Comparison of ENCODE assay signal across 2 cellular contexts in genomic region chr19:13181747-13182388, GRCh38.
TF ChIP-seq lines count a peak whose summit lies in the region.

No MANE protein-coding gene starts in this region.

TF ChIP-seq in K562, 482 proteins besides CTCF, POLR2A, EP300 and RAD21 (continues in another document):
- TF ChIP-seq ZNF175 (CRISPR knock-in tag; IDR thresholded peaks at IDR 0.05; ENCODE audit: low read depth), result no peak
- TF ChIP-seq, protein P1, sequence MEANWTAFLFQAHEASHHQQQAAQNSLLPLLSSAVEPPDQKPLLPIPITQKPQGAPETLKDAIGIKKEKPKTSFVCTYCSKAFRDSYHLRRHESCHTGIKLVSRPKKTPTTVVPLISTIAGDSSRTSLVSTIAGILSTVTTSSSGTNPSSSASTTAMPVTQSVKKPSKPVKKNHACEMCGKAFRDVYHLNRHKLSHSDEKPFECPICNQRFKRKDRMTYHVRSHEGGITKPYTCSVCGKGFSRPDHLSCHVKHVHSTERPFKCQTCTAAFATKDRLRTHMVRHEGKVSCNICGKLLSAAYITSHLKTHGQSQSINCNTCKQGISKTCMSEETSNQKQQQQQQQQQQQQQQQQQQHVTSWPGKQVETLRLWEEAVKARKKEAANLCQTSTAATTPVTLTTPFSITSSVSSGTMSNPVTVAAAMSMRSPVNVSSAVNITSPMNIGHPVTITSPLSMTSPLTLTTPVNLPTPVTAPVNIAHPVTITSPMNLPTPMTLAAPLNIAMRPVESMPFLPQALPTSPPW (CRISPR knock-in tag; IDR thresholded peaks at IDR 0.05), result peak; percentile 69; the same call in 1 of the 2 replicates
- TF ChIP-seq ZFX (CRISPR knock-in tag; IDR thresholded peaks at IDR 0.05), result 0 out of 2 replicates have a peak, but pooled peaks have one; percentile 29
- TF ChIP-seq ZNF639 (CRISPR knock-in tag; conservative IDR thresholded peaks at IDR 0.05 in 1 of 2, IDR thresholded peaks at IDR 0.05 in 1 of 2), result no peak
- TF ChIP-seq, protein P2, sequence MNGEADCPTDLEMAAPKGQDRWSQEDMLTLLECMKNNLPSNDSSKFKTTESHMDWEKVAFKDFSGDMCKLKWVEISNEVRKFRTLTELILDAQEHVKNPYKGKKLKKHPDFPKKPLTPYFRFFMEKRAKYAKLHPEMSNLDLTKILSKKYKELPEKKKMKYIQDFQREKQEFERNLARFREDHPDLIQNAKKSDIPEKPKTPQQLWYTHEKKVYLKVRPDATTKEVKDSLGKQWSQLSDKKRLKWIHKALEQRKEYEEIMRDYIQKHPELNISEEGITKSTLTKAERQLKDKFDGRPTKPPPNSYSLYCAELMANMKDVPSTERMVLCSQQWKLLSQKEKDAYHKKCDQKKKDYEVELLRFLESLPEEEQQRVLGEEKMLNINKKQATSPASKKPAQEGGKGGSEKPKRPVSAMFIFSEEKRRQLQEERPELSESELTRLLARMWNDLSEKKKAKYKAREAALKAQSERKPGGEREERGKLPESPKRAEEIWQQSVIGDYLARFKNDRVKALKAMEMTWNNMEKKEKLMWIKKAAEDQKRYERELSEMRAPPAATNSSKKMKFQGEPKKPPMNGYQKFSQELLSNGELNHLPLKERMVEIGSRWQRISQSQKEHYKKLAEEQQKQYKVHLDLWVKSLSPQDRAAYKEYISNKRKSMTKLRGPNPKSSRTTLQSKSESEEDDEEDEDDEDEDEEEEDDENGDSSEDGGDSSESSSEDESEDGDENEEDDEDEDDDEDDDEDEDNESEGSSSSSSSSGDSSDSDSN (IDR thresholded peaks at IDR 0.05; ENCODE audit: borderline replicate concordance in 1 of 2, low read depth in 2 of 2, low read length in 2 of 2), result 0 out of 4 replicates have a peak, but pooled peaks of 1 of the 2 experiments have one; percentile 42
- TF ChIP-seq DMBX1 (CRISPR knock-in tag; IDR thresholded peaks at IDR 0.05; ENCODE audit: borderline replicate concordance), result no peak
- TF ChIP-seq NFIC (IDR thresholded peaks at IDR 0.05), result peak; percentile 47; the same call in 1 of the 2 replicates
- TF ChIP-seq RBM25 (IDR thresholded peaks at IDR 0.05; ENCODE audit: low read depth, low read length, severe bottlenecking), result no peak
- TF ChIP-seq MAFK (IDR thresholded peaks at IDR 0.05; ENCODE audit: low read length), result no peak
- no peak for TF ChIP-seq TAF9B (IDR thresholded peaks at IDR 0.05; ENCODE audit: partially characterized antibody)
- TF ChIP-seq RBFOX2 (IDR thresholded peaks at IDR 0.05; ENCODE audit: low read depth, low read length), result no peak
- peak; percentile 61 for TF ChIP-seq BHLHE40 (IDR thresholded peaks at IDR 0.05; ENCODE audit: low read length)
- TF ChIP-seq, protein P3, sequence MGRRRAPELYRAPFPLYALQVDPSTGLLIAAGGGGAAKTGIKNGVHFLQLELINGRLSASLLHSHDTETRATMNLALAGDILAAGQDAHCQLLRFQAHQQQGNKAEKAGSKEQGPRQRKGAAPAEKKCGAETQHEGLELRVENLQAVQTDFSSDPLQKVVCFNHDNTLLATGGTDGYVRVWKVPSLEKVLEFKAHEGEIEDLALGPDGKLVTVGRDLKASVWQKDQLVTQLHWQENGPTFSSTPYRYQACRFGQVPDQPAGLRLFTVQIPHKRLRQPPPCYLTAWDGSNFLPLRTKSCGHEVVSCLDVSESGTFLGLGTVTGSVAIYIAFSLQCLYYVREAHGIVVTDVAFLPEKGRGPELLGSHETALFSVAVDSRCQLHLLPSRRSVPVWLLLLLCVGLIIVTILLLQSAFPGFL (CRISPR knock-in tag; IDR thresholded peaks at IDR 0.05), result no peak
- peak; percentile 50 for TF ChIP-seq EGR1 (conservative IDR thresholded peaks at IDR 0.05)
- TF ChIP-seq SPI1 (IDR thresholded peaks at IDR 0.05; ENCODE audit: borderline replicate concordance, low read depth, low read length), result peak; percentile 5; the same call in 1 of the 2 replicates
- no peak for TF ChIP-seq CBFA2T3 (IDR thresholded peaks at IDR 0.05)
- TF ChIP-seq U2AF1 (optimal IDR thresholded peaks at IDR 0.05; ENCODE audit: low read depth, low read length), result no peak
- TF ChIP-seq ARID4B (CRISPR knock-in tag; IDR thresholded peaks at IDR 0.05), result no peak

TF ChIP-seq in HepG2, 621 proteins besides CTCF, POLR2A, EP300 and RAD21 (continues in another document):
- TF ChIP-seq ZNF260 (CRISPR knock-in tag; IDR thresholded peaks at IDR 0.05; ENCODE audit: borderline replicate concordance, low read depth), result no peak
- no peak for TF ChIP-seq HMG20B (CRISPR knock-in tag; conservative IDR thresholded peaks at IDR 0.05)
- 0 out of 2 replicates have a peak, but pooled peaks have one; percentile 30 for TF ChIP-seq KDM5B (CRISPR knock-in tag; IDR thresholded peaks at IDR 0.05; ENCODE audit: borderline replicate concordance)
- 0 out of 2 replicates have a peak, but pooled peaks have one; percentile 18 for TF ChIP-seq ZFY (CRISPR knock-in tag; IDR thresholded peaks at IDR 0.05)
- TF ChIP-seq ZNF598 (CRISPR knock-in tag; IDR thresholded peaks at IDR 0.05; ENCODE audit: borderline replicate concordance), result 0 out of 2 replicates have a peak, but pooled peaks have one; percentile 20
- TF ChIP-seq ZNF407 (CRISPR knock-in tag; IDR thresholded peaks at IDR 0.05; ENCODE audit: not compliant biosample characterization), result no peak
- no peak for TF ChIP-seq TP53 (CRISPR knock-in tag; conservative IDR thresholded peaks at IDR 0.05)
- TF ChIP-seq ZNF615 (CRISPR knock-in tag; IDR thresholded peaks at IDR 0.05; ENCODE audit: borderline replicate concordance), result no peak
- TF ChIP-seq, protein P2 (CRISPR knock-in tag; IDR thresholded peaks at IDR 0.05), result peak; percentile 31; the same call in 1 of the 2 replicates
- TF ChIP-seq ZFX (CRISPR knock-in tag; IDR thresholded peaks at IDR 0.05; ENCODE audit: low read depth), result peak; percentile 69
- no peak for TF ChIP-seq HNF1A (IDR thresholded peaks at IDR 0.05; ENCODE audit: low read depth)
- TF ChIP-seq HNF1A (CRISPR knock-in tag; IDR thresholded peaks at IDR 0.05; ENCODE audit: borderline replicate concordance), result no peak
- TF ChIP-seq RORA (CRISPR knock-in tag; IDR thresholded peaks at IDR 0.05), result no peak
- TF ChIP-seq, protein P4, sequence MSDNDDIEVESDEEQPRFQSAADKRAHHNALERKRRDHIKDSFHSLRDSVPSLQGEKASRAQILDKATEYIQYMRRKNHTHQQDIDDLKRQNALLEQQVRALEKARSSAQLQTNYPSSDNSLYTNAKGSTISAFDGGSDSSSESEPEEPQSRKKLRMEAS (IDR thresholded peaks at IDR 0.05), result peak; percentile 35; the same call in 1 of the 2 replicates
- TF ChIP-seq GTF3A (CRISPR knock-in tag; conservative IDR thresholded peaks at IDR 0.05), result no peak
- TF ChIP-seq, protein P5, sequence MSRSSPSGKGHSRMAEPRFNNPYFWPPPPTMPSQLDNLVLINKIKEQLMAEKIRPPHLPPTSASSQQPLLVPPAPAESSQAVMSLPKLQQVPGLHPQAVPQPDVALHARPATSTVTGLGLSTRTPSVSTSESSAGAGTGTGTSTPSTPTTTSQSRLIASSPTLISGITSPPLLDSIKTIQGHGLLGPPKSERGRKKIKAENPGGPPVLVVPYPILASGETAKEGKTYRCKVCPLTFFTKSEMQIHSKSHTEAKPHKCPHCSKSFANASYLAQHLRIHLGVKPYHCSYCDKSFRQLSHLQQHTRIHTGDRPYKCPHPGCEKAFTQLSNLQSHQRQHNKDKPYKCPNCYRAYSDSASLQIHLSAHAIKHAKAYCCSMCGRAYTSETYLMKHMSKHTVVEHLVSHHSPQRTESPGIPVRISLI (CRISPR knock-in tag; IDR thresholded peaks at IDR 0.05; ENCODE audit: borderline replicate concordance), result peak; percentile 64; the same call in 1 of the 2 replicates
- no peak for TF ChIP-seq MIXL1 (CRISPR knock-in tag; IDR thresholded peaks at IDR 0.05)
